8 cellular contexts compared by ENCODE assay signal in the genomic region with DNA sequence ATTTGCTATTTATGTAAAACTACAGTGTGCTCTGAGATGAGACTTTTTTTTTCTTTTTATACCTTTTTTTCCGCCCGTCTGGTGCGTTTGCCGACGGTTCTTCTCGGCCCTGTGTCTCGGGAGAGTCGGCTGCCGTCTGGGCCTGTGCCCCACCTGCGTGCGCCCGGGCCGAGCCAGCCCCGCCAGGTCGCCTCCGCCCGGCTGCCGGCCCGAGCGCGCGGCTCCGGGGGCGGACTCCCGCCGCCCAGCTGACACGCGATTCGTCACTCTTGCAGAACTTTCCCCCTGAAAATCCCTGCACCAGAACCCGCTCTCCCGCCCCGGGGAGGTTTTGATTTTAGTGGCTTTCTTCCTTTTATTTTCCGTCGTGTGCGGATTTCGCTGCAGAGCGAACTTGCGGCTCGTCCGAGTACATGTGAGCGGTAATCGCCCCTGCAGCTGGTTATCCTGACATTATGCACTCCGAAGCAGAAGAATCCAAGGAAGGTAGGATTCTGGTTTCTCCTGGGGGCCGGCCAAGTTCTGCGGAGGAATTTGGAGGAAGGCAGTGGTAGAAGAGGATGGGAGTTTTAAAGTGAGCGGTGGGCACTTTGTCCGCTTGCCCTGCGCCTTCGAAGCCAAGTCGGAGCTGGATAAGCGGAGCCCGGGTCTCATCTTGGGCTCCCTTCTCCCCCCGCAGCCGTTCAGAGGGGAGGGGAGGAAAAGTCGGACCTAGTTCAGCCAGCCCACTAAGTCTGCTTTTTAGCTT. TPM values are rescaled to one million over a fixed set of nuclear protein-coding genes. Genes with fewer than 3 reads are reported as not detected.
DNase-seq lines count a peak whose midpoint lies in the region; ATAC-seq and TF ChIP-seq lines count a peak whose summit lies in the region.

TNFAIP8 (plus strand) TSS at position 384 of the 748 bp plus-strand sequence; CDS start at position 456, 72 bp downstream.

- H3K27ac ChIP-seq in BLaER1 (peak within 1 kb of the TSS; percentile 45), left lung (peak within 1 kb of the TSS; percentile 81 to 86)

- DNase-seq in HPDE6-E6E7 (ENCODE audit: extremely low spot score) (peak; percentile 39), dedifferentiated amniotic fluid mesenchymal stem cell (ENCODE audit: extremely low spot score) (peak; percentile 57), left lung (peak; percentile 81 to 93), SW 1271 (lab: John Stamatoyannopoulos, UW) (no peak)
- DNase-seq in activated CD4-positive, alpha-beta T cell treated with anti-CD3 and anti-CD28 coated beads for 1 hour = peak; percentile 41
- DNase-seq in stimulated activated CD4-positive, alpha-beta T cell treated with anti-CD3 and anti-CD28 coated beads, Interleukin-2, amount 100 ng/mL, for 4 hours (ENCODE audit: low read depth) = peak; percentile 77

- H3K9ac ChIP-seq in BLaER1 = peak within 1 kb of the TSS; percentile 71

- peaks cover 34% of the 10 kb centered on the region for H3K27me3 ChIP-seq in BLaER1
- H3K27me3 ChIP-seq in left lung = no peaks in the 10 kb centered on the region

- peaks cover 14% of the 10 kb centered on the region for H3K9me3 ChIP-seq in BLaER1
- no peaks in the 10 kb centered on the region for H3K9me3 ChIP-seq in left lung

- ATAC-seq in GM19467 (IDR thresholded peaks at IDR 0.05; ENCODE audit: unreplicated experiment) (peak; percentile 36), left lung (peak; percentile 91)

- peak within 1 kb of the TSS; percentile 64 for H3K4me3 ChIP-seq in BLaER1
- H3K4me3 ChIP-seq in left lung = peak within 1 kb of the TSS; percentile 55 to 57

- peak within 1 kb of the TSS; percentile 78 for H3K4me2 ChIP-seq in BLaER1

- no peak for TF ChIP-seq CTCF in left lung (IDR thresholded peaks at IDR 0.05)

- 0 out of 2 replicates have a peak, but pooled peaks cover 3% of the 10 kb centered on the region for H3K36me3 ChIP-seq in BLaER1
- H3K36me3 ChIP-seq in left lung = no peaks in the 10 kb centered on the region

- intact Hi-C loops in left lung (cut with DNase I) = no loop called here

- peaks cover 58% of the 10 kb centered on the region for H3K4me1 ChIP-seq in BLaER1
- peaks cover 10 to 59% of the 10 kb centered on the region in 2 donors for H3K4me1 ChIP-seq in left lung

- H4K20me1 ChIP-seq in BLaER1 = peaks cover 80% of the 10 kb centered on the region

RNA-seq across cellular contexts. Expression of gene TNFAIP8, which starts in this region (rescaled TPM):
- total RNA-seq in left lung = 10 to 100 TPM; 15.6 to 30.1 TPM

Comparison
In these comparisons a context has a peak if more than half of its experiments do, and no peak if none do; other contexts are left out.
1. DNase-seq: peak in HPDE6-E6E7 (single experiment), activated CD4-positive, alpha-beta T cell treated with anti-CD3 and anti-CD28 coated beads for 1 hour (single experiment), dedifferentiated amniotic fluid mesenchymal stem cell (single experiment), left lung (2 of 2) and stimulated activated CD4-positive, alpha-beta T cell treated with anti-CD3 and anti-CD28 coated beads, Interleukin-2, amount 100 ng/mL, for 4 hours (single experiment); none in SW 1271 (0 of 2).